36 cellular contexts compared by ENCODE assay signal in the genomic region with DNA sequence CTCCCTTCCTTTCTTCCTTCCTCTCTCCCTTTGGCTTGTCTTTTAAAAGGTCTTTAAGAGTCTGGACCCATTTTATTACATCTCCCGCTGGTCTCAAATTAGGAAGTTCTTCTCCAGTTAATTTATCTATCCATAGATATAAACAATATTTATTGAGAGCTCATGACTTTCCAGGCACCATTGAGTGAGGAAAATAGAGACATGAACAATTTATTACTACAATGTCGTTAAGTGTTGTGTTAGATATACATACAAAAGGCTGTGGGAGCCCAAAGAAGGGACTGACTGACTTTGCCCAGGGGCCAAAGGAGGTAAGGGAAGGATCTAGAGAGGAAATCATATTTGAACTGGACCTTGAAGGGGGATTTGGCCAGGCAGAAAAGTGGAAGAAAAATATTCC. TPM values are rescaled to one million over a fixed set of nuclear protein-coding genes. Genes with fewer than 3 reads are reported as not detected.
"Had no signal": no experiment of that assay in that cellular context is flagged by ENCODE, and none has a peak within 500 bp of the region (broad histone marks: within the 10 kb centered on the region; RNA-seq: fewer than 3 reads in every experiment).

No MANE protein-coding gene starts in this region.

- H3K9ac ChIP-seq: KMS-11, SK-N-SH had no signal

- H3K4me1 Mint-ChIP-seq: activated B cell treated with CpG ODN at 0.5 μM for 24 hours; activated naive CD4-positive, alpha-beta T cell treated with anti-CD3 and anti-CD28 coated beads, Interleukin-2, amount 10 ng/mL, durations not matched to agents 7 days and 5 days; activated naive CD8-positive, alpha-beta T cell treated with anti-CD3 and anti-CD28 coated beads, Interleukin-2, amount 50 U/mL, for 24 hours; brain had no signal

- H3K4me3 ChIP-seq: Peyer's patch, SJSA1 had no signal

- H3K4me2 ChIP-seq: KMS-11, SK-N-SH had no signal

- H3K9me3 ChIP-seq: Peyer's patch, SJSA1, SK-N-SH had no signal

- H3K36me3 ChIP-seq: Peyer's patch, SJSA1 had no signal

- H3K27ac ChIP-seq: KMS-11, Peyer's patch, SJSA1 had no signal

- H3K4me1 ChIP-seq: Peyer's patch, SJSA1 had no signal

- H3K27me3 ChIP-seq: Peyer's patch, SJSA1 had no signal

- H3K27ac Mint-ChIP-seq: activated B cell treated with CpG ODN at 0.5 μM for 24 hours; activated CD4-positive, alpha-beta memory T cell treated with anti-CD3 and anti-CD28 coated beads for 36 hours; activated naive CD4-positive, alpha-beta T cell treated with anti-CD3 and anti-CD28 coated beads, Interleukin-2, amount 10 ng/mL, durations not matched to agents 7 days and 5 days; activated naive CD8-positive, alpha-beta T cell; activated naive CD8-positive, alpha-beta T cell treated with anti-CD3 and anti-CD28 coated beads, Interleukin-2, amount 50 U/mL, for 24 hours; activated T-helper 1 cell treated with anti-CD3 and anti-CD28 coated beads, Interleukin-12 subunit alpha, Interleukin-12 subunit beta, Interleukin-2, Interleukin-4 antibody, amounts not matched to agents 30 ng/mL and 10 ng/mL and 1 ng/mL, durations not matched to agents 14 hours and 24 hours and 36 hours; brain; T-helper 1 cell treated with Interleukin-12 subunit alpha and Interleukin-12 subunit beta and Interleukin-4 antibody, amounts not matched to agents 30 μg/mL and 1 μg/mL, for 36 hours; T-helper 2 cell treated with Interferon-gamma antibody and Interleukin-4, amounts not matched to agents 5 μg/mL and 100 μg/mL, for 36 hours had no signal

- H3K36me3 Mint-ChIP-seq: activated CD4-positive, alpha-beta memory T cell treated with anti-CD3 and anti-CD28 coated beads for 36 hours; activated naive CD4-positive, alpha-beta T cell treated with anti-CD3 and anti-CD28 coated beads, Interleukin-2, amount 10 ng/mL, durations not matched to agents 7 days and 5 days; activated naive CD8-positive, alpha-beta T cell; brain had no signal

- H3K9me3 Mint-ChIP-seq: activated B cell treated with CpG ODN at 0.5 μM for 24 hours; activated CD4-positive, alpha-beta memory T cell treated with anti-CD3 and anti-CD28 coated beads for 36 hours; activated naive CD4-positive, alpha-beta T cell treated with anti-CD3 and anti-CD28 coated beads, Interleukin-2, amount 10 ng/mL, durations not matched to agents 7 days and 5 days; activated naive CD8-positive, alpha-beta T cell treated with anti-CD3 and anti-CD28 coated beads, Interleukin-2, amount 50 U/mL, for 24 hours; activated T-cell treated with anti-CD3 and anti-CD28 coated beads, Interleukin-2, amount 50 U/mL, for 4 hours; activated T-helper 1 cell treated with anti-CD3 and anti-CD28 coated beads, Interleukin-12 subunit alpha, Interleukin-12 subunit beta, Interleukin-2, Interleukin-4 antibody, amounts not matched to agents 30 ng/mL and 10 ng/mL and 1 ng/mL, durations not matched to agents 14 hours and 24 hours and 36 hours; brain; T-helper 1 cell treated with Interleukin-12 subunit alpha and Interleukin-12 subunit beta and Interleukin-4 antibody, amounts not matched to agents 30 μg/mL and 1 μg/mL, for 36 hours; T-helper 2 cell treated with Interferon-gamma antibody and Interleukin-4, amounts not matched to agents 5 μg/mL and 100 μg/mL, for 36 hours had no signal

- H3K4me3 Mint-ChIP-seq: activated B cell treated with CpG ODN at 0.5 μM for 24 hours; activated CD4-positive, alpha-beta memory T cell treated with anti-CD3 and anti-CD28 coated beads for 36 hours; activated naive CD4-positive, alpha-beta T cell treated with anti-CD3 and anti-CD28 coated beads, Interleukin-2, amount 10 ng/mL, durations not matched to agents 7 days and 5 days; activated naive CD8-positive, alpha-beta T cell; activated naive CD8-positive, alpha-beta T cell treated with anti-CD3 and anti-CD28 coated beads, Interleukin-2, amount 50 U/mL, for 24 hours; activated T-cell treated with anti-CD3 and anti-CD28 coated beads, Interleukin-2, amount 50 U/mL, for 4 hours; activated T-helper 1 cell treated with anti-CD3 and anti-CD28 coated beads, Interleukin-12 subunit alpha, Interleukin-12 subunit beta, Interleukin-2, Interleukin-4 antibody, amounts not matched to agents 30 ng/mL and 10 ng/mL and 1 ng/mL, durations not matched to agents 14 hours and 24 hours and 36 hours; brain; T-helper 1 cell treated with Interleukin-12 subunit alpha and Interleukin-12 subunit beta and Interleukin-4 antibody, amounts not matched to agents 30 μg/mL and 1 μg/mL, for 36 hours; T-helper 2 cell treated with Interferon-gamma antibody and Interleukin-4, amounts not matched to agents 5 μg/mL and 100 μg/mL, for 36 hours had no signal

- H3K27me3 Mint-ChIP-seq: activated CD4-positive, alpha-beta memory T cell treated with anti-CD3 and anti-CD28 coated beads for 36 hours; activated naive CD4-positive, alpha-beta T cell treated with anti-CD3 and anti-CD28 coated beads, Interleukin-2, amount 10 ng/mL, durations not matched to agents 7 days and 5 days had no signal

- DNase-seq: activated B cell treated with CpG ODN at 0.5 μM for 24 hours; activated CD4-positive, alpha-beta memory T cell treated with anti-CD3 and anti-CD28 coated beads for 36 hours; activated CD4-positive, alpha-beta T cell treated with anti-CD3 and anti-CD28 coated beads for 4 hours; activated CD4-positive, alpha-beta T cell treated with anti-CD3 and anti-CD28 coated beads, Interleukin-2, amount 50 U/mL, for 1 hour; activated CD4-positive, CD25-positive, alpha-beta regulatory T cell treated with anti-CD3 and anti-CD28 coated beads, Interleukin-2, amount 50 U/mL, for 72 hours; activated CD8-positive, alpha-beta memory T cell treated with anti-CD3 and anti-CD28 coated beads, Interleukin-2, amount 50 U/mL, for 4 hours; activated gamma-delta T cell treated with Interleukin-2 at 50 U/mL for 16 hours; activated naive CD4-positive, alpha-beta T cell treated with anti-CD3 and anti-CD28 coated beads, Interleukin-2, amount 10 ng/mL, durations not matched to agents 7 days and 5 days; activated naive CD8-positive, alpha-beta T cell treated with anti-CD3 and anti-CD28 coated beads, Interleukin-2, amount 50 U/mL, for 24 hours; activated T-cell treated with anti-CD3 and anti-CD28 coated beads for 4 hours; activated T-cell treated with anti-CD3 and anti-CD28 coated beads, Interleukin-2, amount 50 U/mL, for 4 hours; anterior cingulate cortex; caudate nucleus; cerebellar nuclear complex; MM.1S; MV-4-11; NCI-H1092; NCI-H1436 treated with DMSO at 0.1 percent for 48 hours; NCI-H1694 treated with DMSO at 0.1 percent for 48 hours; NCI-H2029; NCI-H345; NCI-H526 treated with DMSO at 0.1 percent for 48 hours; PC-3; Peyer's patch; RPMI8226; SK-N-SH had no signal

RNA-seq across cellular contexts. Expression of gene DEUP1, which starts 51.6 kb away (rescaled TPM):
- total RNA-seq: activated B cell treated with CpG ODN at 0.5 μM for 24 hours; activated CD4-positive, alpha-beta memory T cell treated with anti-CD3 and anti-CD28 coated beads for 36 hours; activated T-cell treated with anti-CD3 and anti-CD28 coated beads, Interleukin-2, amount 50 U/mL, for 4 hours; activated T-helper 1 cell treated with anti-CD3 and anti-CD28 coated beads, Interleukin-12 subunit alpha, Interleukin-12 subunit beta, Interleukin-2, Interleukin-4 antibody, amounts not matched to agents 30 ng/mL and 10 ng/mL and 1 ng/mL, durations not matched to agents 14 hours and 24 hours and 36 hours; bronchial epithelial cell; LHCN-M2; NCI-H460; Peyer's patch; SJSA1 had no signal
- polyA plus RNA-seq: SK-N-SH had no signal
